In the genomic region with DNA sequence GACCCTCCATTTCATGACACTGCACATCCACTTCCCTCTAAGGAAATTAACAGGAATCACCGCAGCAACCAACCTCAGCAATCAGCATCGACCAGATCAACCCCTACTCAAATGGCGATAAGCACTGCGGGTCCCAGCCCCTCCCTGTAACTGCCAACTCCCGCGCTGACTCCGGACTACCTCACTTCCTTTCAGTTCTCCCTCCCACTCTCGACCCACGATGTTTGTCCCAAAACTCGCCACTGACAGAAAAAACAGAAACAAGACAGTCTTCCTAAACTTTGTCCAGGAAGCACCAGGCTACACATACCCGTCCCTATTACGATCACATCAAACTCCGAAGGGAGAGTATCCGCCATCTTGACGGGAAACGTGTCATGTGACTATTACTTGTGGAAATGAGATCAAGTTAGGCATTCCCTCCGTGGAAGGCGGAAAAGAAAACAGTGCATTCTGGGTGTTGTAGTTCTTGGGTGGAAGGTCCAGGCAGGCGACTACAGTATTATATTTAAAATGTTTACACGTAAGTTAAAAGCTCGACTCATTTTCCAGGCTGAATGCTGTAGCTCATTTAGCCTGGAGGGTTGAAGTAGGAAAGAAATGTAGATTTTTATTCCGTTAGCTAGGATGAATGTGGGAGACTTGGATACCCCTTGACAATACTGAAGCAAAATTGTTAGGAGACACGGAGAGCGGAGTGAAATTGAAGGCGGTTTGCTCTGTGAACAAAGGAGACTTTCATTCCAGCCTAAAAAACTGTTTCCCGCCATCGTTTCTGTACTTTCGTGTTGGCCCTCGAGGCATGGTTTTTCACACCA, we compare ENCODE assay signal across 8 cellular contexts. TPM values are rescaled to one million over a fixed set of nuclear protein-coding genes. Genes with fewer than 3 reads are reported as not detected.
DNase-seq lines count a peak whose midpoint lies in the region; ATAC-seq and TF ChIP-seq lines count a peak whose summit lies in the region.

CHM (minus strand) TSS at position 385 of the 818 bp plus-strand sequence; CDS start at position 359, 26 bp downstream.

- no peaks in the 10 kb centered on the region for H3K36me3 ChIP-seq in SJCRH30
- H3K36me3 ChIP-seq in skeletal muscle tissue (ENCODE audit: control insufficient read depth in 3 of 3, insufficient read depth in 3 of 3, low read length in 3 of 3), result no peaks in the 10 kb centered on the region

- peak; percentile 99 for ATAC-seq in HG02852 (IDR thresholded peaks at IDR 0.05; ENCODE audit: unreplicated experiment)

- no peaks in the 10 kb centered on the region for H3K27me3 ChIP-seq in SJCRH30
- H3K27me3 ChIP-seq in skeletal muscle tissue (ENCODE audit: control insufficient read depth in 3 of 3, insufficient read depth in 3 of 3, low read length in 3 of 3), result no peaks in the 10 kb centered on the region

- H3K4me1 ChIP-seq in SJCRH30 (no peaks in the 10 kb centered on the region), skeletal muscle tissue (ENCODE audit: control insufficient read depth in 3 of 3, insufficient read depth in 3 of 3, low read length in 3 of 3) (peaks cover 0 to 8% (median 4%) of the 10 kb centered on the region in 3 donors)

- no peak for TF ChIP-seq CTCF in astrocyte of the spinal cord (IDR thresholded peaks at IDR 0.05; ENCODE audit: low read depth, low read length)

- in situ Hi-C loops in astrocyte of the spinal cord (cut with HindIII; ENCODE audit: low sequenced_read_pairs), result no loop called here

- H3K4me3 ChIP-seq in SJCRH30, result peak within 1 kb of the TSS; percentile 80
- peak within 1 kb of the TSS; percentile 75 for H3K4me3 ChIP-seq in astrocyte of the spinal cord (ENCODE audit: low read depth, low read length)
- H3K4me3 ChIP-seq in iPS-11a (ENCODE audit: low read depth, low read length), result peak within 1 kb of the TSS; percentile 77
- H3K4me3 ChIP-seq in skeletal muscle tissue (ENCODE audit: low read length in 3 of 3), result peak within 1 kb of the TSS; percentile 85 to 96 (median 90)

- peak within 1 kb of the TSS; percentile 90 for H3K27ac ChIP-seq in SJCRH30
- H3K27ac ChIP-seq in skeletal muscle tissue (ENCODE audit: low read depth, low read length), result peak within 1 kb of the TSS; percentile 89

- TF ChIP-seq POLR2A in GM15510 (IDR thresholded peaks at IDR 0.05; ENCODE audit: borderline replicate concordance, extremely low read depth, insufficient read length), result peak; percentile 63

- peak within 1 kb of the TSS; percentile 82 to 86 (median 86) for H3K9ac ChIP-seq in skeletal muscle tissue (ENCODE audit: low read depth in 1 of 3, low read length in 3 of 3)

- DNase-seq in SJCRH30, result peak; percentile 62 to 81
- DNase-seq in astrocyte of the spinal cord (ENCODE audit: low read depth, low spot score), result peak; percentile 89
- no peak for DNase-seq in GOT3 (lab: John Stamatoyannopoulos, UW)
- no peak for DNase-seq in effector CD8-positive, alpha-beta T cell (lab: John Stamatoyannopoulos, UW)

- no peaks in the 10 kb centered on the region for H3K9me3 ChIP-seq in SJCRH30 (replicated peaks)
- no peaks in the 10 kb centered on the region for H3K9me3 ChIP-seq in skeletal muscle tissue (ENCODE audit: control insufficient read depth in 3 of 3, low read length in 3 of 3)

RNA-seq across cellular contexts. Expression of gene CHM, which starts in this region (rescaled TPM):
- 15.4 and 15.6 TPM in 2 replicates for total RNA-seq in SJCRH30 (2014; rRNA removed; shearing (Covaris generic))
- total RNA-seq in skeletal muscle tissue, result 12.5 TPM

Comparison
In these comparisons a context has a peak if more than half of its experiments do, and no peak if none do; other contexts are left out.
1. DNase-seq: peak in SJCRH30 (2 of 2) and astrocyte of the spinal cord (single experiment); none in GOT3 (single experiment) and effector CD8-positive, alpha-beta T cell (single experiment).
2. Peak in every context shown above with its lines, with median percentiles within 50 percentile points of each other: H3K4me3 ChIP-seq.